Comparison of ENCODE assay signal across 8 cellular contexts in genomic region chr12:69779928-69780327, GRCh38. TPM values are rescaled to one million over a fixed set of nuclear protein-coding genes. Genes with fewer than 3 reads are reported as not detected.
A peak's percentile ranks its signal among the peaks of the same experiment; 100 is the strongest.
DNase-seq lines count a peak whose midpoint lies in the region; ATAC-seq and TF ChIP-seq lines count a peak whose summit lies in the region.

No MANE protein-coding gene starts in this region.

- no peaks in the 10 kb centered on the region for H3F3A ChIP-seq in DOHH2 (ENCODE audit: control insufficient read depth, insufficient read depth)

- TF ChIP-seq CTCF in DOHH2 (IDR thresholded peaks at IDR 0.05; ENCODE audit: low read depth, low read length, poor library complexity, severe bottlenecking) (peak; percentile 77), WTC11 (IDR thresholded peaks at IDR 0.05) (peak; percentile 58; the same call in 1 of the 2 replicates)

- POLR2A ChIA-PET in WTC11 (lab: Charles Lee) = interaction anchor here (0.5 to 0.7 kb wide), 3 partner anchors 47 to 587 kb away, joined by 3 to 4 read pairs (median 3); no protein-coding TSS in a partner anchor

- no peak overlapping the region for H3K4me3 ChIP-seq in DOHH2 (ENCODE audit: low read length)

- H3K27me3 ChIP-seq in DOHH2 (ENCODE audit: control insufficient read depth, low read length) = no peaks in the 10 kb centered on the region

- DNase-seq in HUDEP-2 (lab: John Stamatoyannopoulos, UW; ENCODE audit: unreplicated experiment in 76 of 76) (peak in 46 of 76 experiments; percentile 2 to 58 (median 19)), WTC11 (ENCODE audit: low spot score) (peak; percentile 82), kidney tubule cell (ENCODE audit: low spot score) (peak; percentile 53), left ventricle myocardium superior (no peak)
- DNase-seq in stimulated activated CD4-positive, alpha-beta T cell treated with anti-CD3 and anti-CD28 coated beads, Interleukin-12 subunit alpha, Interleukin-12 subunit beta, amount 100 ng/mL, for 4 hours = no peak

- H3K4me2 ChIP-seq in DOHH2 (ENCODE audit: low read length) = no peak overlapping the region

- H3K9me3 ChIP-seq in DOHH2 (ENCODE audit: control insufficient read depth, insufficient read depth, low read length) = no peaks in the 10 kb centered on the region

- no peaks in the 10 kb centered on the region; the same call in 1 of the 2 replicates for H4K20me1 ChIP-seq in DOHH2 (ENCODE audit: control insufficient read depth, insufficient read depth, low read depth, low read length)

- H3K36me3 Mint-ChIP-seq in WTC11 = peaks cover 11% of the 10 kb centered on the region

- H3K4me1 Mint-ChIP-seq in WTC11 = peaks cover 17% of the 10 kb centered on the region

- H3K27ac ChIP-seq in DOHH2 (ENCODE audit: low read depth, low read length) = no peak overlapping the region

- H3K9me2 ChIP-seq in DOHH2 (replicated peaks; ENCODE audit: control insufficient read depth, low read length) = no peaks in the 10 kb centered on the region

- H3K4me3 Mint-ChIP-seq in WTC11 = peak overlapping the region; percentile 69

- H3K36me3 ChIP-seq in DOHH2 (ENCODE audit: control insufficient read depth, low read length) = peaks cover 7% of the 10 kb centered on the region

- no peaks in the 10 kb centered on the region for H3K4me1 ChIP-seq in DOHH2 (ENCODE audit: control insufficient read depth, low read length)

- no peak overlapping the region; the same call in 1 of the 2 replicates for H3K27ac Mint-ChIP-seq in WTC11

- peaks cover 6% of the 10 kb centered on the region; the same call in 1 of the 2 replicates for H3K79me2 ChIP-seq in DOHH2 (ENCODE audit: control insufficient read depth, low read length)

- CTCF ChIA-PET in WTC11 (lab: Charles Lee) = interaction anchor here (0.6 to 1.9 kb wide), 13 partner anchors 15 to 1235 kb away, joined by 3 to 16 read pairs (median 3); no protein-coding TSS in a partner anchor

- ATAC-seq in WTC11 (peak; percentile 99), HG02973 (IDR thresholded peaks at IDR 0.05; ENCODE audit: unreplicated experiment) (no peak), HG02763 (IDR thresholded peaks at IDR 0.05; ENCODE audit: unreplicated experiment) (no peak), left ventricle myocardium superior (no peak)

- intact Hi-C loops in left ventricle myocardium superior (cut with micrococcal nuclease) = no loop called here

- H3K9me3 Mint-ChIP-seq in WTC11 = no peaks in the 10 kb centered on the region

- H3K27me3 Mint-ChIP-seq in WTC11 (ENCODE audit: low read depth) = no peaks in the 10 kb centered on the region

TF ChIP-seq in WTC11, 78 proteins besides CTCF, POLR2A, EP300 and RAD21:
- TF ChIP-seq, protein P1, sequence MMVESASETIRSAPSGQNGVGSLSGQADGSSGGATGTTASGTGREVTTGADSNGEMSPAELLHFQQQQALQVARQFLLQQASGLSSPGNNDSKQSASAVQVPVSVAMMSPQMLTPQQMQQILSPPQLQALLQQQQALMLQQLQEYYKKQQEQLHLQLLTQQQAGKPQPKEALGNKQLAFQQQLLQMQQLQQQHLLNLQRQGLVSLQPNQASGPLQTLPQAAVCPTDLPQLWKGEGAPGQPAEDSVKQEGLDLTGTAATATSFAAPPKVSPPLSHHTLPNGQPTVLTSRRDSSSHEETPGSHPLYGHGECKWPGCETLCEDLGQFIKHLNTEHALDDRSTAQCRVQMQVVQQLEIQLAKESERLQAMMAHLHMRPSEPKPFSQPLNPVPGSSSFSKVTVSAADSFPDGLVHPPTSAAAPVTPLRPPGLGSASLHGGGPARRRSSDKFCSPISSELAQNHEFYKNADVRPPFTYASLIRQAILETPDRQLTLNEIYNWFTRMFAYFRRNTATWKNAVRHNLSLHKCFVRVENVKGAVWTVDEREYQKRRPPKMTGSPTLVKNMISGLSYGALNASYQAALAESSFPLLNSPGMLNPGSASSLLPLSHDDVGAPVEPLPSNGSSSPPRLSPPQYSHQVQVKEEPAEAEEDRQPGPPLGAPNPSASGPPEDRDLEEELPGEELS (CRISPR knock-in tag; IDR thresholded peaks at IDR 0.05) = no peak
- TF ChIP-seq ERG (CRISPR knock-in tag; IDR thresholded peaks at IDR 0.05) (no peak), ZNF121 (CRISPR knock-in tag; IDR thresholded peaks at IDR 0.05) (peak; percentile 82), CREB1 (CRISPR knock-in tag; IDR thresholded peaks at IDR 0.05) (0 out of 2 replicates have a peak, but pooled peaks have one; percentile 24)

RNA-seq across cellular contexts. Expression of gene RAB3IP, which starts 41.3 kb away (rescaled TPM):
- total RNA-seq in WTC11 (2021) = 42.8 to 47.2 TPM (median 43.4 TPM) in 3 replicates
- total RNA-seq in left ventricle myocardium superior = 39.4 TPM

RNA-seq across cellular contexts. Expression of gene MYRFL, which starts 45.1 kb away (rescaled TPM):
- total RNA-seq in WTC11 (2021) (1.2 to 2.1 TPM (median 1.3 TPM) in 3 replicates), left ventricle myocardium superior (not detected)

Comparison
In these comparisons a context has a peak if more than half of its experiments do, and no peak if none do; other contexts are left out.
1. DNase-seq: peak in HUDEP-2 (46 of 76), WTC11 (single experiment) and kidney tubule cell (single experiment); none in stimulated activated CD4-positive, alpha-beta T cell treated with anti-CD3 and anti-CD28 coated beads, Interleukin-12 subunit alpha, Interleukin-12 subunit beta, amount 100 ng/mL, for 4 hours (single experiment) and left ventricle myocardium superior (single experiment).